29 cellular contexts compared by ENCODE assay signal in the genomic region with DNA sequence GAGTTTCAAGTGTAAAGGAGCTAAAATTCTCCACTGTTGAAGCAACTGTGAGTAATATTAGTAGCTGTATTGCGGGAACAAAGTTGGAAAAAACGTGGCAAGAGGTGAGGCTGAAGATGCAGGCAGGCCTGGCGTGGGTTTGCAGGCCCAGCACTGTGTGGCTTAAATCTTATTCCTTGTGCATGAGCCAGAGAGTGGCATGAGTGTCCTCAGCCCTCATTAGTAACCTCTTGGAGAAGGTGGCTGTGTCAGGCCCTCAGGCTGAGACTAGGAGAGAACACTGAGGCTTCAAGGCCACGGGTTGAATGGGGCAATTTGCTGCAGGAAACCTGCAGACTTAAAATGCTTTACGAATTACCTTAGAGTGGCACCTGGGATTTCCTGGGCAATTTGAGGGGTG.
"Had no signal": no experiment of that assay in that cellular context is flagged by ENCODE, and none has a peak within 500 bp of the region (broad histone marks: within the 10 kb centered on the region; RNA-seq: fewer than 3 reads in every experiment).

No MANE protein-coding gene starts in this region.

- H3K4me1 ChIP-seq: breast epithelium had no signal

- H3K36me3 ChIP-seq: adrenal gland, breast epithelium had no signal

- H3K27ac ChIP-seq: breast epithelium, KMS-11, VCaP had no signal

- H3K9me3 ChIP-seq: adrenal gland, breast epithelium had no signal

- DNase-seq: activated CD4-positive, alpha-beta memory T cell treated with anti-CD3 and anti-CD28 coated beads, Interleukin-2, amount 10 ng/mL, durations not matched to agents 7 days and 5 days; activated CD4-positive, alpha-beta T cell treated with anti-CD3 and anti-CD28 coated beads, Interleukin-2, amount 50 U/mL, for 1 hour; activated CD4-positive, CD25-positive, alpha-beta regulatory T cell; activated gamma-delta T cell; activated naive CD4-positive, alpha-beta T cell treated with anti-CD3 and anti-CD28 coated beads, Interleukin-2, amount 50 U/mL, for 16 hours; activated naive CD8-positive, alpha-beta T cell treated with anti-CD3 and anti-CD28 coated beads, Interleukin-2, amount 10 ng/mL, durations not matched to agents 7 days and 5 days; activated T-cell treated with anti-CD3 and anti-CD28 coated beads for 4 hours; activated T-cell treated with anti-CD3 and anti-CD28 coated beads, Interleukin-2, amount 50 U/mL, for 48 hours; adrenal gland; aorta; central memory CD4-positive, alpha-beta T cell; MG63; NCI-H1092 treated with DMSO at 0.1 percent for 48 hours; NCI-H1417 treated with DMSO at 0.1 percent for 48 hours; NCI-H1694; NCI-H2029; NCI-H2107; NCI-H345; NCI-H510A; NCI-H526 treated with DMSO at 0.1 percent for 48 hours; NCI-H82; SHP77 treated with DMSO at 0.1 percent for 48 hours; T-cell; T-helper 2 cell; T1000 had no signal

- H3K27me3 ChIP-seq: adrenal gland, breast epithelium, MG63 had no signal

- H3K4me3 ChIP-seq: adrenal gland, breast epithelium, MG63 had no signal

- ATAC-seq: activated T-helper 17 cell treated with anti-CD3 and anti-CD28 coated beads, Interleukin-2, amount 50 U/mL, for 72 hours; T-cell had no signal
